11 cellular contexts compared by ENCODE assay signal in the genomic region with DNA sequence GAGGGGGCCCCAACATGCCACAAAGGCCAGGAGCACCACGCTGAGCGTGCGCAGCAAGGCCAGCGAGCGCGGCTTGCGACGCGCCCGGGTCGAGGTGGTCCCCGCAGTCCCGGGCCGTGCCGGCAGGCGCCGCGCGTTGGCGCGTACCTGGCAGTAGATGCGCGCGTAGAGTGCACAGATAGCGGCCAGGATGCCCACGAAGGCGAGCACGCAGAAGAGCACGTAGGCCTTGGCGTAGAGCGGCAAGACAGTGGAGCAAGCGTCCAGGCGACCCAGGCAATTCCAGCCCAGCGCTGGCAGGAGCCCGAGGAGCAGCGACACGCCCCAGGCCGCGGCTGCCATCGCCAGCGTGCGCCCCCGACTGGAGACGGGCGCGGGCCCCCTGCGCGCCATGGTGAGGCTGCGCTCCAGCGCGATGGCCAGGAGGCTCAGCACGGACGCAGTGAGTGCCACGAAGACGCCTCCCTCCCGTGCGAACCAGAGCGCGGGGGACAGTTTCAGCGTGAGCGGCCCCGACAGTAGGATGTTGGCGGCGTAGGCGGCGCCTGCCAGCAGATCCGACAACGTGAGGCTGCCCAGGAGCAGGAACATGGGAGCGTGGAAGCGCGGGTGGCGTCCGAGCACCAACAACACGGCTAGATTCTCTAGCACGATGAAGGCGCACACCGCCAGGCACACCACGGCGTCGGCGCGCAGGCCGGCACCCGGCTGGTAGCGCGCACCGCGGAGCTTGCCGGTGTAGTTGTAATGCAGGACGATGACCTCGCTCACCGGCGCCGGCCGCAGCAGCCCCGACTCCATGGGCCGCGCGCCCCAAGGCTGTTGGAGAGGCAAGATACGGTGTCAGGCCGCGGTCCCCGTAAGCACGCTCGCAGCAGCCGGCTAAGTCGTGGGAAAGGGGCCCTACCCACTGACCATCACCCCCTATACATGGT. TPM values are rescaled to one million over a fixed set of nuclear protein-coding genes. Genes with fewer than 3 reads are reported as not detected.
DNase-seq lines count a peak whose midpoint lies in the region; ATAC-seq and TF ChIP-seq lines count a peak whose summit lies in the region.
"Had no signal": no experiment of that assay in that cellular context is flagged by ENCODE, and none has a peak within 500 bp of the region (broad histone marks: within the 10 kb centered on the region; RNA-seq: fewer than 3 reads in every experiment).

No MANE protein-coding gene starts in this region.

- H3K27ac Mint-ChIP-seq in activated CD4-positive, alpha-beta T cell treated with anti-CD3 and anti-CD28 coated beads for 36 hours, result no peak overlapping the region

- POLR2A ChIA-PET in activated CD4-positive, alpha-beta T cell treated with anti-CD3 and anti-CD28 coated beads for 36 hours (lab: Charles Lee), result no interaction called here
- POLR2A ChIA-PET in PC-3 (lab: Charles Lee; ENCODE audit: unreplicated experiment), result no interaction called here

- H3K4me2 ChIP-seq in neural cell (ENCODE audit: low read length) (no peak overlapping the region), PC-3 (ENCODE audit: low read length) (no peak overlapping the region), mammary epithelial cell (ENCODE audit: insufficient read depth, low read depth, low read length) (no peak overlapping the region)

- WGBS in mammary epithelial cell (ENCODE audit: low coverage, missing lambda C conversion rate), result 83% methylated on average over 69 of the region's 107 CpGs

- H3K4me3 Mint-ChIP-seq in activated CD4-positive, alpha-beta T cell treated with anti-CD3 and anti-CD28 coated beads for 36 hours, result no peak overlapping the region

- TF ChIP-seq RAD21 in neural cell (conservative IDR thresholded peaks at IDR 0.05), result no peak

- peak; percentile 68 for ATAC-seq in activated CD4-positive, alpha-beta T cell treated with anti-CD3 and anti-CD28 coated beads for 36 hours
- ATAC-seq in PC-3 (no peak), GM21737 (IDR thresholded peaks at IDR 0.05; ENCODE audit: unreplicated experiment) (no peak)

- H3K4me3 ChIP-seq in neural cell (ENCODE audit: low read length), result peak overlapping the region; percentile 59
- H3K4me3 ChIP-seq in PC-3 (ENCODE audit: low read length), result no peak overlapping the region
- H3K4me3 ChIP-seq in mammary epithelial cell (replicated peaks in 1 of 3; ENCODE audit: insufficient read depth in 1 of 3, low read depth in 2 of 3, low read length in 3 of 3), result no peak overlapping the region

- intact Hi-C loops in activated CD4-positive, alpha-beta T cell treated with anti-CD3 and anti-CD28 coated beads for 36 hours (cut with DNase I, micrococcal nuclease), result loop anchor here (5.0 to 10.0 kb wide), 2 partner anchors 220 to 222 kb away; no protein-coding TSS in a partner anchor
- intact Hi-C loops in PC-3 (cut with micrococcal nuclease), result no loop called here
- intact Hi-C loops in mammary epithelial cell (cut with micrococcal nuclease), result no loop called here

- peaks cover 18% of the 10 kb centered on the region; the same call in 1 of the 2 replicates for H3K4me1 ChIP-seq in PC-3 (ENCODE audit: insufficient read depth, low read length)
- peaks cover 34% of the 10 kb centered on the region for H3K4me1 ChIP-seq in mammary epithelial cell (ENCODE audit: insufficient read depth, low read length)

- no peak overlapping the region for H2AFZ ChIP-seq in neural cell (ENCODE audit: low read depth, low read length)
- no peak overlapping the region for H2AFZ ChIP-seq in PC-3 (ENCODE audit: low read length)
- no peak overlapping the region for H2AFZ ChIP-seq in mammary epithelial cell (ENCODE audit: low read depth, low read length)

- H3K27ac ChIP-seq in neural cell (ENCODE audit: low read length) (no peak overlapping the region), PC-3 (ENCODE audit: low read length) (no peak overlapping the region), mammary epithelial cell (ENCODE audit: insufficient read depth, low read depth, low read length) (no peak overlapping the region)
- H3K27ac ChIP-seq: epithelial cell of prostate had no signal

- in situ Hi-C loops in mammary epithelial cell (cut with MboI; ENCODE audit: low sequenced_read_pairs in 2 of 2), result no loop called here

- H4K20me1 ChIP-seq in neural cell (ENCODE audit: insufficient read depth), result no peaks in the 10 kb centered on the region
- no peaks in the 10 kb centered on the region for H4K20me1 ChIP-seq in PC-3 (ENCODE audit: low read length)
- H4K20me1 ChIP-seq in mammary epithelial cell (ENCODE audit: insufficient read depth, low read length), result no peaks in the 10 kb centered on the region

- TF ChIP-seq CTCF in neural cell (IDR thresholded peaks at IDR 0.05; ENCODE audit: poor library complexity, severe bottlenecking) (peak; percentile 59), PC-3 (conservative IDR thresholded peaks at IDR 0.05; ENCODE audit: low read depth, low read length) (no peak), mammary epithelial cell (conservative IDR thresholded peaks at IDR 0.05 in 1 of 2, IDR thresholded peaks at IDR 0.05 in 1 of 2; ENCODE audit: extremely low read depth in 1 of 2, insufficient read depth in 1 of 2, low read depth in 1 of 2, low read length in 2 of 2) (no peak)

- no peaks in the 10 kb centered on the region for H3K9me3 ChIP-seq in neural cell (ENCODE audit: low read length)
- no peaks in the 10 kb centered on the region for H3K9me3 ChIP-seq in PC-3 (ENCODE audit: low read length)
- no peaks in the 10 kb centered on the region for H3K9me3 ChIP-seq in mammary epithelial cell (replicated peaks; ENCODE audit: insufficient read depth, low read length)

- H3K9me2 ChIP-seq in neural cell (ENCODE audit: insufficient read depth, low read length) (no peaks in the 10 kb centered on the region), PC-3 (replicated peaks; ENCODE audit: low read length) (no peaks in the 10 kb centered on the region)

- no peaks in the 10 kb centered on the region for H3K36me3 Mint-ChIP-seq in activated CD4-positive, alpha-beta T cell treated with anti-CD3 and anti-CD28 coated beads for 36 hours (ENCODE audit: low read depth)

- dilution Hi-C loops in mammary epithelial cell (cut with HindIII; ENCODE audit: low sequenced_read_pairs), result loop anchor here (5.0 to 10.0 kb wide), 4 partner anchors 43 to 133 kb away; a partner anchor contains a TSS

- DNase-seq in EH (ENCODE audit: low read depth) (peak; percentile 15), ecto neural progenitor cell (ENCODE audit: low spot score) (peak; percentile 77), PC-3 (no peak), mammary epithelial cell (no peak), cerebellar nuclear complex (lab: John Stamatoyannopoulos, UW) (no peak)
- DNase-seq in activated CD4-positive, alpha-beta T cell treated with anti-CD3 and anti-CD28 coated beads for 36 hours, result peak; percentile 70
- DNase-seq: DMS79 had no signal

- H3K36me3 ChIP-seq in neural cell (ENCODE audit: insufficient read depth, low read length) (no peaks in the 10 kb centered on the region), PC-3 (ENCODE audit: low read depth, low read length) (no peaks in the 10 kb centered on the region), mammary epithelial cell (ENCODE audit: insufficient read depth, low read length) (no peaks in the 10 kb centered on the region)

- H3K9ac ChIP-seq in neural cell (ENCODE audit: low read length) (no peak overlapping the region), PC-3 (ENCODE audit: low read length) (no peak overlapping the region), mammary epithelial cell (ENCODE audit: insufficient read depth, low read length) (no peak overlapping the region)

- TF ChIP-seq EP300 in neural cell (conservative IDR thresholded peaks at IDR 0.05; ENCODE audit: poor library complexity, severe bottlenecking), result no peak

- H3K79me2 ChIP-seq in neural cell (replicated peaks; ENCODE audit: insufficient read depth, low read length) (no peaks in the 10 kb centered on the region), PC-3 (ENCODE audit: low read length) (no peaks in the 10 kb centered on the region), mammary epithelial cell (ENCODE audit: insufficient read depth, low read length) (peaks cover 3% of the 10 kb centered on the region)

- BruUV-seq in PC-3 (replicated peaks; lab: Mats Ljungman, UMichigan) (no TSS peak), mammary epithelial cell (replicated peaks; lab: Mats Ljungman, UMichigan) (no TSS peak)

- CTCF ChIA-PET in activated CD4-positive, alpha-beta T cell treated with anti-CD3 and anti-CD28 coated beads for 36 hours (lab: Charles Lee), result no interaction called here
- CTCF ChIA-PET in PC-3 (lab: Charles Lee) (no interaction called here), mammary epithelial cell (lab: Charles Lee; ENCODE audit: low non-redundant PET) (no interaction called here)

- peaks cover 80% of the 10 kb centered on the region for H3K27me3 ChIP-seq in neural cell (ENCODE audit: insufficient read depth, low read depth, low read length)
- H3K27me3 ChIP-seq in PC-3 (ENCODE audit: low read length), result no peaks in the 10 kb centered on the region
- H3K27me3 ChIP-seq in mammary epithelial cell (ENCODE audit: insufficient read depth, low read length), result no peaks in the 10 kb centered on the region

- H3K27me3 Mint-ChIP-seq in activated CD4-positive, alpha-beta T cell treated with anti-CD3 and anti-CD28 coated beads for 36 hours, result peaks cover 50% of the 10 kb centered on the region

- H3F3A ChIP-seq in neural cell (ENCODE audit: insufficient read depth, low read length, poor library complexity, severe bottlenecking), result no peaks in the 10 kb centered on the region
- no peaks in the 10 kb centered on the region for H3F3A ChIP-seq in PC-3 (ENCODE audit: low read length, unreplicated experiment)

- H3K4me1 Mint-ChIP-seq in activated CD4-positive, alpha-beta T cell treated with anti-CD3 and anti-CD28 coated beads for 36 hours, result peaks cover 24% of the 10 kb centered on the region

- H3K9me3 Mint-ChIP-seq in activated CD4-positive, alpha-beta T cell treated with anti-CD3 and anti-CD28 coated beads for 36 hours (ENCODE audit: low read depth), result no peaks in the 10 kb centered on the region

RNA-seq across cellular contexts. Expression of a gene that starts 2.8 kb away (rescaled TPM):
- under 1 TPM; 0.07 to 0.11 TPM for total RNA-seq in activated CD4-positive, alpha-beta T cell treated with anti-CD3 and anti-CD28 coated beads for 36 hours
- polyA plus RNA-seq in neural cell (not detected in 2 replicates), mammary epithelial cell (4.0 TPM)
- polyA minus RNA-seq in neural cell (not detected in 2 replicates), mammary epithelial cell (1.5 TPM)
- total RNA-seq in PC-3 (2014; rRNA removed) (2.4 and 4.1 TPM in 2 replicates), mammary epithelial cell (10 to 100 TPM in 1 of 2 donors, 1 to 10 TPM in 1; 8.5 to 12.2 TPM)
- total RNA-seq: HT-29 had no signal

RNA-seq across cellular contexts. Expression of a gene that starts 11.3 kb away (rescaled TPM):
- 10 to 100 TPM; 38.7 to 58.7 TPM for total RNA-seq in activated CD4-positive, alpha-beta T cell treated with anti-CD3 and anti-CD28 coated beads for 36 hours
- polyA plus RNA-seq in neural cell (39.0 and 47.9 TPM in 2 replicates), mammary epithelial cell (46.1 TPM)
- polyA minus RNA-seq in neural cell (39.2 and 46.7 TPM in 2 replicates), mammary epithelial cell (108 TPM)
- total RNA-seq in PC-3 (2014; rRNA removed) (151 and 184 TPM in 2 replicates), mammary epithelial cell (10 to 100 TPM; 47.5 to 51.0 TPM)

RNA-seq across cellular contexts. Expression of a gene that starts 29.2 kb away (rescaled TPM):
- total RNA-seq in activated CD4-positive, alpha-beta T cell treated with anti-CD3 and anti-CD28 coated beads for 36 hours, result 10 to 100 TPM; 18.9 to 19.3 TPM
- polyA plus RNA-seq in neural cell (50.2 and 59.3 TPM in 2 replicates), mammary epithelial cell (16.9 TPM)
- polyA minus RNA-seq in neural cell (38.4 and 54.3 TPM in 2 replicates), mammary epithelial cell (24.2 TPM)
- total RNA-seq in PC-3 (2014; rRNA removed) (53.2 and 65.9 TPM in 2 replicates), mammary epithelial cell (10 to 100 TPM; 20.7 to 28.9 TPM)

RNA-seq across cellular contexts. Expression of a gene that starts 51.3 kb away (rescaled TPM):
- 10 to 100 TPM; 62.5 to 67.1 TPM for total RNA-seq in activated CD4-positive, alpha-beta T cell treated with anti-CD3 and anti-CD28 coated beads for 36 hours
- 5.3 and 6.5 TPM in 2 replicates for polyA plus RNA-seq in neural cell
- 6.5 and 7.5 TPM in 2 replicates for polyA minus RNA-seq in neural cell
- total RNA-seq in PC-3 (2014; rRNA removed), result 52.9 and 72.6 TPM in 2 replicates
- 10 to 100 TPM; 10.3 to 32.7 TPM for total RNA-seq in mammary epithelial cell
- polyA plus RNA-seq in mammary epithelial cell, result 13.2 TPM
- polyA minus RNA-seq in mammary epithelial cell, result 19.7 TPM

RNA-seq across cellular contexts. Expression of a gene that starts 54.3 kb away (rescaled TPM):
- 10 to 100 TPM; 39.2 to 50.3 TPM for total RNA-seq in activated CD4-positive, alpha-beta T cell treated with anti-CD3 and anti-CD28 coated beads for 36 hours
- polyA plus RNA-seq in neural cell, result 333 and 339 TPM in 2 replicates
- 98.5 and 118 TPM in 2 replicates for polyA minus RNA-seq in neural cell
- total RNA-seq in PC-3 (2014; rRNA removed), result 17.1 and 22.5 TPM in 2 replicates
- 1 to 10 TPM; 3.3 to 8.2 TPM for total RNA-seq in mammary epithelial cell
- 8.9 TPM for polyA plus RNA-seq in mammary epithelial cell
- polyA minus RNA-seq in mammary epithelial cell, result 0.57 TPM

Comparison
In these comparisons a context has a peak if more than half of its experiments do, and no peak if none do; other contexts are left out.
1. DNase-seq: peak in EH (single experiment), activated CD4-positive, alpha-beta T cell treated with anti-CD3 and anti-CD28 coated beads for 36 hours (single experiment) and ecto neural progenitor cell (single experiment); none in PC-3 (single experiment), mammary epithelial cell (single experiment) and cerebellar nuclear complex (0 of 2).
2. intact Hi-C loops: an anchor here in activated CD4-positive, alpha-beta T cell treated with anti-CD3 and anti-CD28 coated beads for 36 hours (5.0 to 10.0 kb wide); none called in PC-3 and mammary epithelial cell.